In genomic region chr4:140427104-140427918, GRCh38 we compare ENCODE assay signal across 1 cellular context.
TF ChIP-seq lines count a peak whose summit lies in the region.

Gene CLGN (minus strand): TSS chr4:140427648. CDS start chr4:140413078, 14,570 bp downstream.

TF ChIP-seq in HepG2, 621 proteins besides CTCF, POLR2A, EP300 and RAD21 (continued from another document and continues in another):
- TF ChIP-seq HNF1A (IDR thresholded peaks at IDR 0.05; ENCODE audit: low read depth) = no peak
- peak; percentile 55; the same call in 1 of the 2 replicates for TF ChIP-seq HNF1A (CRISPR knock-in tag; IDR thresholded peaks at IDR 0.05; ENCODE audit: borderline replicate concordance)
- TF ChIP-seq GABPA (IDR thresholded peaks at IDR 0.05; ENCODE audit: low read depth, low read length) = no peak
- no peak for TF ChIP-seq GABPA (CRISPR knock-in tag; IDR thresholded peaks at IDR 0.05; ENCODE audit: low read depth)
- peak; percentile 89 for TF ChIP-seq ZNF501 (CRISPR knock-in tag; IDR thresholded peaks at IDR 0.05)
- no peak for TF ChIP-seq NFIC (IDR thresholded peaks at IDR 0.05; ENCODE audit: low read length)
- no peak for TF ChIP-seq ZNF557 (CRISPR knock-in tag; IDR thresholded peaks at IDR 0.05)
- TF ChIP-seq ZNF619 (CRISPR knock-in tag; IDR thresholded peaks at IDR 0.05) = no peak; the same call in 1 of the 2 replicates
- no peak for TF ChIP-seq PRPF4 (IDR thresholded peaks at IDR 0.05; ENCODE audit: low read depth, low read length, poor library complexity, severe bottlenecking)
- TF ChIP-seq ONECUT2 (CRISPR knock-in tag; IDR thresholded peaks at IDR 0.05) = no peak
- TF ChIP-seq ZFP82 (CRISPR knock-in tag; IDR thresholded peaks at IDR 0.05; ENCODE audit: borderline replicate concordance) = peak; percentile 56
- TF ChIP-seq POLR2AphosphoS2 (IDR thresholded peaks at IDR 0.05; ENCODE audit: low read depth, low read length) = no peak
- TF ChIP-seq ZNF691 (CRISPR knock-in tag; IDR thresholded peaks at IDR 0.05; ENCODE audit: borderline replicate concordance, low read depth) = peak; percentile 65; the same call in 1 of the 2 replicates
- peak; percentile 11 for TF ChIP-seq ARID5B (CRISPR knock-in tag; IDR thresholded peaks at IDR 0.05)
- no peak for TF ChIP-seq SP1 (IDR thresholded peaks at IDR 0.05)
- TF ChIP-seq SP1 (CRISPR knock-in tag; IDR thresholded peaks at IDR 0.05) = no peak
- no peak for TF ChIP-seq SUZ12 (IDR thresholded peaks at IDR 0.05; ENCODE audit: low read depth, low read length)
- TF ChIP-seq TEAD3 (CRISPR knock-in tag; optimal IDR thresholded peaks at IDR 0.05; ENCODE audit: borderline replicate concordance) = no peak
- TF ChIP-seq DNMT1 (CRISPR knock-in tag; IDR thresholded peaks at IDR 0.05) = peak; percentile 95
- TF ChIP-seq NCOA2 (CRISPR knock-in tag; IDR thresholded peaks at IDR 0.05) = no peak; the same call in 1 of the 2 replicates
- TF ChIP-seq ARID4A (CRISPR knock-in tag; IDR thresholded peaks at IDR 0.05; ENCODE audit: borderline replicate concordance) = peak; percentile 87
- TF ChIP-seq, protein P1, sequence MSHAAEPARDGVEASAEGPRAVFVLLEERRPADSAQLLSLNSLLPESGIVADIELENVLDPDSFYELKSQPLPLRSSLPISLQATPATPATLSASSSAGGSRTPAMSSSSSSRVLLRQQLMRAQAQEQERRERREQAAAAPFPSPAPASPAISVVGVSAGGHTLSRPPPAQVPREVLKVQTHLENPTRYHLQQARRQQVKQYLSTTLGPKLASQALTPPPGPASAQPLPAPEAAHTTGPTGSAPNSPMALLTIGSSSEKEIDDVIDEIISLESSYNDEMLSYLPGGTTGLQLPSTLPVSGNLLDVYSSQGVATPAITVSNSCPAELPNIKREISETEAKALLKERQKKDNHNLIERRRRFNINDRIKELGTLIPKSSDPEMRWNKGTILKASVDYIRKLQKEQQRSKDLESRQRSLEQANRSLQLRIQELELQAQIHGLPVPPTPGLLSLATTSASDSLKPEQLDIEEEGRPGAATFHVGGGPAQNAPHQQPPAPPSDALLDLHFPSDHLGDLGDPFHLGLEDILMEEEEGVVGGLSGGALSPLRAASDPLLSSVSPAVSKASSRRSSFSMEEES (CRISPR knock-in tag; IDR thresholded peaks at IDR 0.05) = no peak
- TF ChIP-seq ZNF383 (CRISPR knock-in tag; IDR thresholded peaks at IDR 0.05; ENCODE audit: borderline replicate concordance) = peak; percentile 63; the same call in 1 of the 2 replicates
- TF ChIP-seq, protein P2, sequence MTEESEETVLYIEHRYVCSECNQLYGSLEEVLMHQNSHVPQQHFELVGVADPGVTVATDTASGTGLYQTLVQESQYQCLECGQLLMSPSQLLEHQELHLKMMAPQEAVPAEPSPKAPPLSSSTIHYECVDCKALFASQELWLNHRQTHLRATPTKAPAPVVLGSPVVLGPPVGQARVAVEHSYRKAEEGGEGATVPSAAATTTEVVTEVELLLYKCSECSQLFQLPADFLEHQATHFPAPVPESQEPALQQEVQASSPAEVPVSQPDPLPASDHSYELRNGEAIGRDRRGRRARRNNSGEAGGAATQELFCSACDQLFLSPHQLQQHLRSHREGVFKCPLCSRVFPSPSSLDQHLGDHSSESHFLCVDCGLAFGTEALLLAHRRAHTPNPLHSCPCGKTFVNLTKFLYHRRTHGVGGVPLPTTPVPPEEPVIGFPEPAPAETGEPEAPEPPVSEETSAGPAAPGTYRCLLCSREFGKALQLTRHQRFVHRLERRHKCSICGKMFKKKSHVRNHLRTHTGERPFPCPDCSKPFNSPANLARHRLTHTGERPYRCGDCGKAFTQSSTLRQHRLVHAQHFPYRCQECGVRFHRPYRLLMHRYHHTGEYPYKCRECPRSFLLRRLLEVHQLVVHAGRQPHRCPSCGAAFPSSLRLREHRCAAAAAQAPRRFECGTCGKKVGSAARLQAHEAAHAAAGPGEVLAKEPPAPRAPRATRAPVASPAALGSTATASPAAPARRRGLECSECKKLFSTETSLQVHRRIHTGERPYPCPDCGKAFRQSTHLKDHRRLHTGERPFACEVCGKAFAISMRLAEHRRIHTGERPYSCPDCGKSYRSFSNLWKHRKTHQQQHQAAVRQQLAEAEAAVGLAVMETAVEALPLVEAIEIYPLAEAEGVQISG (CRISPR knock-in tag; IDR thresholded peaks at IDR 0.05) = peak; percentile 4
- TF ChIP-seq ZNF552 (CRISPR knock-in tag; IDR thresholded peaks at IDR 0.05; ENCODE audit: borderline replicate concordance) = no peak
- no peak for TF ChIP-seq LCORL (IDR thresholded peaks at IDR 0.05)
- peak; percentile 18; the same call in 1 of the 2 replicates for TF ChIP-seq LCORL (CRISPR knock-in tag; IDR thresholded peaks at IDR 0.05)
- TF ChIP-seq, protein P3, sequence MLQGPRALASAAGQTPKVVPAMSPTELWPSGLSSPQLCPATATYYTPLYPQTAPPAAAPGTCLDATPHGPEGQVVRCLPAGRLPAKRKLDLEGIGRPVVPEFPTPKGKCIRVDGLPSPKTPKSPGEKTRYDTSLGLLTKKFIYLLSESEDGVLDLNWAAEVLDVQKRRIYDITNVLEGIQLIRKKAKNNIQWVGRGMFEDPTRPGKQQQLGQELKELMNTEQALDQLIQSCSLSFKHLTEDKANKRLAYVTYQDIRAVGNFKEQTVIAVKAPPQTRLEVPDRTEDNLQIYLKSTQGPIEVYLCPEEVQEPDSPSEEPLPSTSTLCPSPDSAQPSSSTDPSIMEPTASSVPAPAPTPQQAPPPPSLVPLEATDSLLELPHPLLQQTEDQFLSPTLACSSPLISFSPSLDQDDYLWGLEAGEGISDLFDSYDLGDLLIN (CRISPR knock-in tag; IDR thresholded peaks at IDR 0.05; ENCODE audit: borderline replicate concordance) = no peak; the same call in 1 of the 2 replicates
- peak; percentile 87 for TF ChIP-seq ZBTB7B (CRISPR knock-in tag; IDR thresholded peaks at IDR 0.05)
- peak; percentile 96; the same call in 1 of the 2 replicates for TF ChIP-seq ZNF224 (CRISPR knock-in tag; IDR thresholded peaks at IDR 0.05)
- no peak for TF ChIP-seq RBM22 (optimal IDR thresholded peaks at IDR 0.05; ENCODE audit: low read length)
- TF ChIP-seq STAG1 (CRISPR knock-in tag; IDR thresholded peaks at IDR 0.05) = peak; percentile 52
- no peak for TF ChIP-seq ZNF10 (CRISPR knock-in tag; IDR thresholded peaks at IDR 0.05; ENCODE audit: borderline replicate concordance, low read depth)
- TF ChIP-seq ELF3 (CRISPR knock-in tag; IDR thresholded peaks at IDR 0.05) = no peak; the same call in 1 of the 2 replicates
- no peak for TF ChIP-seq PHB2 (IDR thresholded peaks at IDR 0.05; ENCODE audit: partially characterized antibody)
- peak; percentile 58; the same call in 1 of the 2 replicates for TF ChIP-seq DR1 (CRISPR knock-in tag; IDR thresholded peaks at IDR 0.05)
- TF ChIP-seq HNRNPLL (IDR thresholded peaks at IDR 0.05; ENCODE audit: low read depth, low read length, poor library complexity, severe bottlenecking) = peak; percentile 78
- TF ChIP-seq YY1 (IDR thresholded peaks at IDR 0.05; ENCODE audit: insufficient read depth, insufficient replicate concordance, low read depth, low read length) = peak; percentile 52
- TF ChIP-seq TP53 (CRISPR knock-in tag; conservative IDR thresholded peaks at IDR 0.05) = peak; percentile 77; the same call in 1 of the 2 replicates
- no peak for TF ChIP-seq ZNF24 (IDR thresholded peaks at IDR 0.05)
- TF ChIP-seq RNF219 (CRISPR knock-in tag; IDR thresholded peaks at IDR 0.05) = no peak
